ENCODE assay signal across 8 cellular contexts in the genomic region with DNA sequence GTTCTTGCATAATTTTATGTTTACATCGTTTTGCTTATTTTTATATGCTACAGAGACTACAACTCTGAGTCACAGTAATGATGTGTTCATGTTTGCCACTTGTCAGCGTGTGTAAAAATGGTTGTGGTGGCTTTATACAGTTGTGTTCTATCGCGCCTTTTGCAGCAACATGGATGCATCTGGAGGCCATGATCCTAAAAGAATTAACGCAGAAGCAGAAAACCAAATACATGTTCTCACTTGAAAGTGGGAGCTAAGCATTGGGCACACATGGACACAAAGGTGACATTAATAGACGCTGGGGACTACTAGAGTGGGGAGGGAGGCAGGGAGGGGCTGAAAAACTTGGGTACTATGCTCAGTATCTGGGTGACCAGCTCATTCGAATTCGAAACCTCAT. TPM values are rescaled to one million over a fixed set of nuclear protein-coding genes. Genes with fewer than 3 reads are reported as not detected.
DNase-seq lines count a peak whose midpoint lies in the region; ATAC-seq and TF ChIP-seq lines count a peak whose summit lies in the region.

No MANE protein-coding gene starts in this region.

- DNase-seq in cardiac muscle cell (ENCODE audit: low read depth in 1 of 2, low spot score in 1 of 2) (no peak), cardiac septum (ENCODE audit: low spot score) (no peak), glutamatergic neuron (no peak)
- peak; percentile 13 to 16 for DNase-seq in activated CD4-positive, alpha-beta T cell treated with anti-CD3 and anti-CD28 coated beads, Interleukin-2, amount 50 U/mL, for 48 hours
- peak in 1 of 2 donors; percentile 64 for DNase-seq in stimulated activated effector memory CD8-positive, alpha-beta T cell treated with anti-CD3 and anti-CD28 coated beads, Interleukin-12 subunit alpha, Interleukin-12 subunit beta, amount 100 ng/mL, for 72 hours (ENCODE audit: low spot score in 2 of 2)

- ATAC-seq in stimulated activated effector memory CD8-positive, alpha-beta T cell treated with anti-CD3 and anti-CD28 coated beads, Interleukin-12 subunit alpha, Interleukin-12 subunit beta, amount 100 ng/mL, for 72 hours = no peak
- ATAC-seq in GM21526 (IDR thresholded peaks at IDR 0.05; ENCODE audit: low FRiP score, unreplicated experiment) = no peak
- ATAC-seq in GM18520 (IDR thresholded peaks at IDR 0.05; ENCODE audit: unreplicated experiment) = no peak
- ATAC-seq in HG03108 (IDR thresholded peaks at IDR 0.05; ENCODE audit: unreplicated experiment) = no peak

- H3K27me3 ChIP-seq in cardiac muscle cell = no peaks in the 10 kb centered on the region

- H3K36me3 ChIP-seq in cardiac muscle cell = peaks cover 21% of the 10 kb centered on the region

- peak overlapping the region; percentile 96 for H3K27ac ChIP-seq in cardiac muscle cell

- no peaks in the 10 kb centered on the region for H3K9me3 ChIP-seq in cardiac muscle cell (ENCODE audit: low read depth)

- no peaks in the 10 kb centered on the region for H3K36me3 Mint-ChIP-seq in glutamatergic neuron (ENCODE audit: unreplicated experiment)
- H3K36me3 Mint-ChIP-seq in stimulated activated effector memory CD8-positive, alpha-beta T cell treated with anti-CD3 and anti-CD28 coated beads, Interleukin-12 subunit alpha, Interleukin-12 subunit beta, amount 100 ng/mL, for 72 hours = peaks cover 14% of the 10 kb centered on the region

- H3K4me3 Mint-ChIP-seq in glutamatergic neuron (ENCODE audit: unreplicated experiment) = peak overlapping the region; percentile 100
- H3K4me3 Mint-ChIP-seq in stimulated activated effector memory CD8-positive, alpha-beta T cell treated with anti-CD3 and anti-CD28 coated beads, Interleukin-12 subunit alpha, Interleukin-12 subunit beta, amount 100 ng/mL, for 72 hours = peak overlapping the region; percentile 100

- peak overlapping the region; percentile 58 for H3K4me3 ChIP-seq in cardiac muscle cell

- H3K4me1 ChIP-seq in cardiac muscle cell (ENCODE audit: low read depth) = peaks cover 3% of the 10 kb centered on the region

- TF ChIP-seq CTCF in cardiac muscle cell (IDR thresholded peaks at IDR 0.05; ENCODE audit: low read depth, low read length) (no peak), glutamatergic neuron (IDR thresholded peaks at IDR 0.05; ENCODE audit: partially characterized antibody, unreplicated experiment) (no peak)

- H3K9me3 Mint-ChIP-seq in glutamatergic neuron (ENCODE audit: unreplicated experiment) = peaks cover 8% of the 10 kb centered on the region
- H3K9me3 Mint-ChIP-seq in stimulated activated effector memory CD8-positive, alpha-beta T cell treated with anti-CD3 and anti-CD28 coated beads, Interleukin-12 subunit alpha, Interleukin-12 subunit beta, amount 100 ng/mL, for 72 hours = no peaks in the 10 kb centered on the region

- peaks cover 4% of the 10 kb centered on the region for H3K27me3 Mint-ChIP-seq in glutamatergic neuron (ENCODE audit: unreplicated experiment)

- intact Hi-C loops in cardiac septum (cut with DNase I) = loop anchor here (2.0 to 5.0 kb wide), 3 partner anchors 40 to 219 kb away; partner anchors contain the start of genes DZANK1, POLR3F, SMIM26 and ZNF133

- peak overlapping the region; percentile 99 for H3K27ac Mint-ChIP-seq in glutamatergic neuron (ENCODE audit: unreplicated experiment)
- H3K27ac Mint-ChIP-seq in stimulated activated effector memory CD8-positive, alpha-beta T cell treated with anti-CD3 and anti-CD28 coated beads, Interleukin-12 subunit alpha, Interleukin-12 subunit beta, amount 100 ng/mL, for 72 hours = peak overlapping the region; percentile 100

- peaks cover 8% of the 10 kb centered on the region for H3K4me1 Mint-ChIP-seq in glutamatergic neuron (ENCODE audit: low read depth, unreplicated experiment)
- H3K4me1 Mint-ChIP-seq in stimulated activated effector memory CD8-positive, alpha-beta T cell treated with anti-CD3 and anti-CD28 coated beads, Interleukin-12 subunit alpha, Interleukin-12 subunit beta, amount 100 ng/mL, for 72 hours = peaks cover 42% of the 10 kb centered on the region

RNA-seq across cellular contexts. Expression of gene SEC23B, which starts 1.0 kb away (rescaled TPM):
- 22.9 and 26.6 TPM in 2 replicates for total RNA-seq in cardiac muscle cell
- polyA plus RNA-seq in cardiac muscle cell = 28.9 and 33.7 TPM in 2 replicates
- 15.4 TPM for total RNA-seq in cardiac septum
- 52.3 TPM for total RNA-seq in glutamatergic neuron (ENCODE audit: unreplicated experiment)

RNA-seq across cellular contexts. Expression of gene RBBP9, which starts 9.7 kb away (rescaled TPM):
- 19.2 and 20.4 TPM in 2 replicates for total RNA-seq in cardiac muscle cell
- polyA plus RNA-seq in cardiac muscle cell = 9.2 and 9.8 TPM in 2 replicates
- 6.8 TPM for total RNA-seq in cardiac septum
- 22.9 TPM for total RNA-seq in glutamatergic neuron (ENCODE audit: unreplicated experiment)

RNA-seq across cellular contexts. Expression of gene POLR3F, which starts 39.6 kb away (rescaled TPM):
- 9.7 and 12.6 TPM in 2 replicates for total RNA-seq in cardiac muscle cell
- 14.9 and 27.8 TPM in 2 replicates for polyA plus RNA-seq in cardiac muscle cell
- total RNA-seq in cardiac septum = 7.2 TPM
- total RNA-seq in glutamatergic neuron (ENCODE audit: unreplicated experiment) = 20.8 TPM

RNA-seq across cellular contexts. Expression of gene DZANK1, which starts 39.9 kb away (rescaled TPM):
- 2.1 and 2.5 TPM in 2 replicates for total RNA-seq in cardiac muscle cell
- 2.4 and 2.7 TPM in 2 replicates for polyA plus RNA-seq in cardiac muscle cell
- 0.38 TPM for total RNA-seq in cardiac septum
- 6.4 TPM for total RNA-seq in glutamatergic neuron (ENCODE audit: unreplicated experiment)

Comparison
In these comparisons a context has a peak if more than half of its experiments do, and no peak if none do; other contexts are left out.
1. DNase-seq: peak in activated CD4-positive, alpha-beta T cell treated with anti-CD3 and anti-CD28 coated beads, Interleukin-2, amount 50 U/mL, for 48 hours (2 of 2); none in cardiac muscle cell (0 of 2), cardiac septum (single experiment) and glutamatergic neuron (single experiment).